In genomic region chr2:26942543-26943295, GRCh38 we compare ENCODE assay signal across 8 cellular contexts. TPM values are rescaled to one million over a fixed set of nuclear protein-coding genes. Genes with fewer than 3 reads are reported as not detected.
A peak's percentile ranks its signal among the peaks of the same experiment; 100 is the strongest.
DNase-seq lines count a peak whose midpoint lies in the region; ATAC-seq and TF ChIP-seq lines count a peak whose summit lies in the region.

No MANE protein-coding gene starts in this region.

- H3K27me3 Mint-ChIP-seq in CD4-positive, alpha-beta T cell: peaks cover 19% of the 10 kb centered on the region

- peak; percentile 35 to 74 (median 48) for DNase-seq in CD4-positive, alpha-beta T cell
- peak; percentile 9 for DNase-seq in HFF-Myc (ENCODE audit: extremely low read depth, low read depth)
- peak; percentile 46 to 81 (median 67) for DNase-seq in Peyer's patch
- DNase-seq in activated effector memory CD4-positive, alpha-beta T cell treated with Interleukin-2 at 50 U/mL for 16 hours: peak; percentile 35
- peak; percentile 78 for DNase-seq in germinal center (ENCODE audit: low spot score)
- DNase-seq in osteoblast (ENCODE audit: insufficient read length, low spot score, missing footprints): peak; percentile 95
- peak; percentile 47 to 68 for DNase-seq in tibial nerve (ENCODE audit: low spot score in 2 of 2)

- 26 to 31% methylated on average over 28 of the region's 28 CpGs for WGBS in tibial nerve, 2 donors

- no peaks in the 10 kb centered on the region for H3K4me1 Mint-ChIP-seq in CD4-positive, alpha-beta T cell (ENCODE audit: low read depth)

- no peaks in the 10 kb centered on the region for H4K20me1 ChIP-seq in osteoblast (ENCODE audit: insufficient read depth, low read length)

- CTCF ChIA-PET in CD4-positive, alpha-beta T cell (lab: Charles Lee): interaction anchor here (0.7 to 1.7 kb wide), 3 partner anchors 8 to 96 kb away, joined by 3 to 12 read pairs (median 3); no protein-coding TSS in a partner anchor

- no peaks in the 10 kb centered on the region for H3K9me3 Mint-ChIP-seq in CD4-positive, alpha-beta T cell

- no peaks in the 10 kb centered on the region for H3K27me3 ChIP-seq in CD4-positive, alpha-beta T cell (ENCODE audit: control insufficient read depth, insufficient read depth, low read length)
- H3K27me3 ChIP-seq in Peyer's patch (peaks cover 0 to 7% of the 10 kb centered on the region in 2 donors), osteoblast (ENCODE audit: insufficient read depth, low read length) (peaks cover 5% of the 10 kb centered on the region), tibial nerve (peaks cover 0 to 24% of the 10 kb centered on the region in 2 donors)

- H3K36me3 ChIP-seq in Peyer's patch (no peaks in the 10 kb centered on the region), osteoblast (ENCODE audit: insufficient read depth, low read length) (no peaks in the 10 kb centered on the region), tibial nerve (no peaks in the 10 kb centered on the region)

- peak; percentile 52 for ATAC-seq in CD4-positive, alpha-beta T cell (ENCODE audit: poor library complexity)
- no peak for ATAC-seq in HG03565 (IDR thresholded peaks at IDR 0.05; ENCODE audit: unreplicated experiment)

- no peaks in the 10 kb centered on the region for H3K36me3 Mint-ChIP-seq in CD4-positive, alpha-beta T cell (ENCODE audit: low read depth)

- intact Hi-C loops in CD4-positive, alpha-beta T cell (cut with DNase I, micrococcal nuclease): loop anchor here (1.0 to 5.0 kb wide), 2 partner anchors 96 to 335 kb away; no protein-coding TSS in a partner anchor

- H3K4me2 ChIP-seq in osteoblast (ENCODE audit: insufficient read depth, low read length): no peak overlapping the region

- no peak overlapping the region for H3K27ac ChIP-seq in CD4-positive, alpha-beta T cell (ENCODE audit: low read depth, low read length)
- H3K27ac ChIP-seq in Peyer's patch (no peak overlapping the region), osteoblast (ENCODE audit: low read depth, low read length) (no peak overlapping the region), tibial nerve (no peak overlapping the region)

- TF ChIP-seq CTCF in CD4-positive, alpha-beta T cell (IDR thresholded peaks at IDR 0.05): peak; percentile 91
- TF ChIP-seq CTCF in HFF-Myc (IDR thresholded peaks at IDR 0.05; ENCODE audit: low read depth, low read length, missing control alignments) (peak; percentile 86), Peyer's patch (IDR thresholded peaks at IDR 0.05) (peak; percentile 54 to 78 (median 65)), osteoblast (IDR thresholded peaks at IDR 0.05; ENCODE audit: extremely low read depth, low read depth, low read length) (peak; percentile 85), tibial nerve (IDR thresholded peaks at IDR 0.05) (peak; percentile 65 to 81 (median 78))

- H2AFZ ChIP-seq in osteoblast (ENCODE audit: low read length): no peak overlapping the region

- H3K4me3 Mint-ChIP-seq in CD4-positive, alpha-beta T cell: no peak overlapping the region

- no peak overlapping the region for H3K27ac Mint-ChIP-seq in CD4-positive, alpha-beta T cell

- H3K4me3 ChIP-seq in HFF-Myc (replicated peaks; ENCODE audit: low read depth, low read length): no peak overlapping the region
- no peak overlapping the region for H3K4me3 ChIP-seq in Peyer's patch
- no peak overlapping the region for H3K4me3 ChIP-seq in osteoblast (ENCODE audit: insufficient read depth, low read length)
- no peak overlapping the region for H3K4me3 ChIP-seq in tibial nerve

- H3K4me1 ChIP-seq in Peyer's patch (no peaks in the 10 kb centered on the region), osteoblast (ENCODE audit: insufficient read depth, low read length) (no peaks in the 10 kb centered on the region), tibial nerve (peaks cover 0 to 7% (median 3%) of the 10 kb centered on the region in 4 donors)

- no peak for TF ChIP-seq EP300 in tibial nerve (IDR thresholded peaks at IDR 0.05)

- H3K9me3 ChIP-seq in CD4-positive, alpha-beta T cell (ENCODE audit: control insufficient read depth, low read length): no peaks in the 10 kb centered on the region
- H3K9me3 ChIP-seq in Peyer's patch (no peaks in the 10 kb centered on the region), osteoblast (ENCODE audit: low read depth, low read length) (no peaks in the 10 kb centered on the region), tibial nerve (no peaks in the 10 kb centered on the region)

- no peaks in the 10 kb centered on the region for H3K79me2 ChIP-seq in osteoblast (ENCODE audit: insufficient read depth, low read length)

- POLR2A ChIA-PET in CD4-positive, alpha-beta T cell (lab: Charles Lee): no interaction called here

- TF ChIP-seq POLR2A in Peyer's patch (IDR thresholded peaks at IDR 0.05): no peak
- TF ChIP-seq POLR2A in tibial nerve (IDR thresholded peaks at IDR 0.05): no peak

RNA-seq across cellular contexts. Expression of gene MAPRE3, which starts 27.7 kb away (rescaled TPM):
- 1 to 10 TPM; 3.4 to 4.5 TPM for total RNA-seq in CD4-positive, alpha-beta T cell
- total RNA-seq in Peyer's patch (10 to 100 TPM in 1 of 4 donors, 1 to 10 TPM in 3; 4.2 to 14.9 (median 5.9) TPM), osteoblast (6.5 TPM in 2 replicates), tibial nerve (10 to 100 TPM; 16.6 to 26.4 (median 19.7) TPM)

Comparison
In these comparisons a context has a peak if more than half of its experiments do, and no peak if none do; other contexts are left out.
1. DNase-seq: peak in every context shown above with its lines; median percentile 95 in osteoblast; 78 in germinal center; 67 in Peyer's patch; 58 in tibial nerve; 48 in CD4-positive, alpha-beta T cell; 35 in activated effector memory CD4-positive, alpha-beta T cell treated with Interleukin-2 at 50 U/mL for 16 hours; 9 in HFF-Myc.